ENCODE assay signal across 8 cellular contexts in genomic region chr1:202810615-202811295, GRCh38. TPM values are rescaled to one million over a fixed set of nuclear protein-coding genes. Genes with fewer than 3 reads are reported as not detected.
DNase-seq lines count a peak whose midpoint lies in the region; ATAC-seq and TF ChIP-seq lines count a peak whose summit lies in the region.

TSS of gene PCAT6 (plus strand) at chr1:202810954.

- peak within 1 kb of the TSS; percentile 94 for H3K4me2 ChIP-seq in OCI-LY3 (ENCODE audit: low read length)

- peak within 1 kb of the TSS; percentile 53 for H3K27ac Mint-ChIP-seq in Caco-2 (ENCODE audit: unreplicated experiment)

- H3K9me3 Mint-ChIP-seq in Caco-2 (ENCODE audit: unreplicated experiment), result no peaks in the 10 kb centered on the region

- no peaks in the 10 kb centered on the region for H3K27me3 ChIP-seq in Caco-2 (replicated peaks; ENCODE audit: control insufficient read depth, insufficient read depth, low read length)
- H3K27me3 ChIP-seq in HUES6 (ENCODE audit: control insufficient read depth, insufficient read depth, low read length), result peaks cover 16% of the 10 kb centered on the region
- H3K27me3 ChIP-seq in OCI-LY3 (ENCODE audit: low read depth, low read length), result peaks cover 30% of the 10 kb centered on the region
- H3K27me3 ChIP-seq in mononuclear cell (ENCODE audit: insufficient read depth, low read length), result no peaks in the 10 kb centered on the region

- H3K9ac ChIP-seq in HUES6 (ENCODE audit: low read length) (peak within 1 kb of the TSS; percentile 75), OCI-LY3 (ENCODE audit: low read length) (peak within 1 kb of the TSS; percentile 66)

- CTCF ChIA-PET in Caco-2 (lab: Charles Lee), result interaction anchor here (0.5 kb wide), 1 partner anchor 117 kb away, joined by 3 read pairs; the partner anchor contains the start of gene KLHL12

- ATAC-seq in GM21423 (IDR thresholded peaks at IDR 0.05; ENCODE audit: unreplicated experiment), result peak; percentile 72

- H3K4me3 Mint-ChIP-seq in Caco-2 (ENCODE audit: unreplicated experiment), result peak within 1 kb of the TSS; percentile 89

- H2AFZ ChIP-seq in OCI-LY3 (ENCODE audit: low read depth, low read length), result peak within 1 kb of the TSS; percentile 96

- H3K27me3 Mint-ChIP-seq in Caco-2 (ENCODE audit: insufficient read depth, unreplicated experiment), result no peaks in the 10 kb centered on the region

- no peak within 1 kb of the TSS for H3K27ac ChIP-seq in HUES6 (ENCODE audit: low read depth, low read length)
- H3K27ac ChIP-seq in OCI-LY3 (ENCODE audit: low read length), result no peak within 1 kb of the TSS

- H3K79me2 ChIP-seq in OCI-LY3 (ENCODE audit: low read length), result peaks cover 24% of the 10 kb centered on the region

- H3K4me1 ChIP-seq in Caco-2, result peaks cover 30% of the 10 kb centered on the region
- peaks cover 33% of the 10 kb centered on the region for H3K4me1 ChIP-seq in HUES6 (ENCODE audit: control insufficient read depth, insufficient read depth, low read length)
- H3K4me1 ChIP-seq in OCI-LY3 (ENCODE audit: low read length), result peaks cover 18% of the 10 kb centered on the region
- H3K4me1 ChIP-seq in mononuclear cell (ENCODE audit: insufficient read depth, low read length), result peaks cover 36% of the 10 kb centered on the region

- H3K4me3 ChIP-seq in Caco-2 (ENCODE audit: low read depth, low read length) (peak within 1 kb of the TSS; percentile 62), HUES6 (ENCODE audit: low read depth, low read length) (peak within 1 kb of the TSS; percentile 85), OCI-LY3 (ENCODE audit: low read length) (peak within 1 kb of the TSS; percentile 81), epithelial cell of esophagus (ENCODE audit: low read length) (peak within 1 kb of the TSS; percentile 73), mononuclear cell (ENCODE audit: low read length) (peak within 1 kb of the TSS; percentile 70)

- TF ChIP-seq CTCF in Caco-2 (IDR thresholded peaks at IDR 0.05; ENCODE audit: insufficient read depth in 1 of 2, low read depth in 1 of 2, low read length in 1 of 2, severe bottlenecking in 1 of 2, unreplicated experiment in 1 of 2) (no peak), OCI-LY3 (IDR thresholded peaks at IDR 0.05; ENCODE audit: low read depth, low read length) (no peak), epithelial cell of esophagus (IDR thresholded peaks at IDR 0.05; ENCODE audit: insufficient read depth, low read depth, low read length, missing control alignments) (no peak)

- H4K20me1 ChIP-seq in OCI-LY3 (ENCODE audit: insufficient read depth, low read length), result peaks cover 3% of the 10 kb centered on the region; the same call in 1 of the 2 replicates

- no TSS peak for BruUV-seq in Caco-2 (replicated peaks; lab: Mats Ljungman, UMichigan)

- no peaks in the 10 kb centered on the region for H3K36me3 ChIP-seq in Caco-2 (ENCODE audit: control insufficient read depth, insufficient read depth, low read length)
- no peaks in the 10 kb centered on the region for H3K36me3 ChIP-seq in HUES6 (ENCODE audit: control insufficient read depth, insufficient read depth, low read length)
- H3K36me3 ChIP-seq in OCI-LY3 (replicated peaks; ENCODE audit: low read depth, low read length), result no peaks in the 10 kb centered on the region

- H3K9me3 ChIP-seq in Caco-2, result no peaks in the 10 kb centered on the region
- H3K9me3 ChIP-seq in HUES6 (ENCODE audit: control insufficient read depth, insufficient read depth, low read depth, low read length), result no peaks in the 10 kb centered on the region
- no peaks in the 10 kb centered on the region for H3K9me3 ChIP-seq in OCI-LY3 (ENCODE audit: insufficient read depth, low read length)
- no peaks in the 10 kb centered on the region for H3K9me3 ChIP-seq in mononuclear cell (ENCODE audit: low read depth, low read length)

- DNase-seq in Caco-2 (peak; percentile 97), activated T-cell treated with anti-CD3 and anti-CD28 coated beads for 24 hours (ENCODE audit: low read depth) (peak; percentile 81), epithelial cell of esophagus (ENCODE audit: low read depth) (peak; percentile 95)
- peak; percentile 69 to 77 for DNase-seq in stimulated activated CD8-positive, alpha-beta memory T cell treated with anti-CD3 and anti-CD28 coated beads, Interleukin-2, amount 100 ng/mL, for 1 hour (ENCODE audit: low read depth in 2 of 2)

- peaks cover 41% of the 10 kb centered on the region for H3K4me1 Mint-ChIP-seq in Caco-2 (ENCODE audit: low read depth, unreplicated experiment)

- POLR2A ChIA-PET in Caco-2 (lab: Charles Lee), result interaction anchor here (1.1 to 1.4 kb wide), 2 partner anchors 11 to 50 kb away, joined by 3 to 9 read pairs; no protein-coding TSS in a partner anchor

- intact Hi-C loops in Caco-2 (cut with micrococcal nuclease; ENCODE audit: unreplicated experiment), result loop anchor here (1.0 kb wide), 3 partner anchors 42 to 148 kb away; partner anchors contain the start of gene ADIPOR1

- peaks cover 15% of the 10 kb centered on the region for H3K36me3 Mint-ChIP-seq in Caco-2 (ENCODE audit: insufficient read depth, unreplicated experiment)

RNA-seq across cellular contexts. Expression of gene PCAT6, which starts in this region (rescaled TPM):
- total RNA-seq in Caco-2 (2022) (1.4 TPM in 1 of 2 replicates, not detected in the other), mononuclear cell (not detected)
